ENCODE assay signal across 12 cellular contexts in genomic region chr4:147355849-147356248, GRCh38.
DNase-seq lines count a peak whose midpoint lies in the region; ATAC-seq and TF ChIP-seq lines count a peak whose summit lies in the region.
"Had no signal": no experiment of that assay in that cellular context is flagged by ENCODE, and none has a peak within 500 bp of the region (broad histone marks: within the 10 kb centered on the region; RNA-seq: fewer than 3 reads in every experiment).

No MANE protein-coding gene starts in this region.

- no peaks in the 10 kb centered on the region for H3K27me3 ChIP-seq in AG04450 (ENCODE audit: control insufficient read depth, insufficient read depth, low read length)
- H3K27me3 ChIP-seq in MG63, result no peaks in the 10 kb centered on the region
- H3K27me3 ChIP-seq: cardiac muscle cell, ovary had no signal

- no peaks in the 10 kb centered on the region for H3K36me3 ChIP-seq in MG63
- H3K36me3 ChIP-seq: cardiac muscle cell, ovary had no signal

- H3K4me3 ChIP-seq in AG04450 (ENCODE audit: low read depth, low read length) (no peak overlapping the region), MG63 (no peak overlapping the region), cardiac fibroblast (replicated peaks in 1 of 2; ENCODE audit: low read depth in 2 of 2, low read length in 2 of 2) (no peak overlapping the region)
- H3K4me3 ChIP-seq: cardiac muscle cell, ovary had no signal

- peak overlapping the region; percentile 48 for H3K27ac ChIP-seq in AG04450 (ENCODE audit: low read depth, low read length)
- H3K27ac ChIP-seq: cardiac muscle cell, ovary had no signal

- TF ChIP-seq CTCF in AG04450 (IDR thresholded peaks at IDR 0.05; ENCODE audit: low read depth, low read length), result no peak
- no peak for TF ChIP-seq CTCF in cardiac fibroblast (IDR thresholded peaks at IDR 0.05; ENCODE audit: low read depth, low read length)

- H3K9me3 ChIP-seq in AG04450 (ENCODE audit: control insufficient read depth, insufficient read depth, low read length) (peaks cover 3% of the 10 kb centered on the region; the same call in 1 of the 2 replicates), MG63 (0 out of 2 replicates have a peak, but pooled peaks cover 2% of the 10 kb centered on the region)
- H3K9me3 ChIP-seq: ovary had no signal

- POLR2A ChIA-PET in AG04450 (lab: Yijun Ruan, JAX), result interaction anchor here (0.7 to 0.9 kb wide), 2 partner anchors 125 to 198 kb away, joined by 3 to 4 read pairs; partner anchors contain the start of gene EDNRA

- CTCF ChIA-PET in AG04450 (lab: Charles Lee), result interaction anchor here (0.8 kb wide), 1 partner anchor 195 kb away, joined by 5 read pairs; no protein-coding TSS in a partner anchor

- ATAC-seq in HG02938 (IDR thresholded peaks at IDR 0.05; ENCODE audit: unreplicated experiment), result no peak
- ATAC-seq: activated CD8-positive, alpha-beta T cell treated with anti-CD3 and anti-CD28 coated beads, Interleukin-2, amount 10 ng/mL, durations not matched to agents 7 days and 5 days had no signal

- peak; percentile 69 for DNase-seq in AG04450 (ENCODE audit: low read depth, low spot score)
- peak; percentile 6 for DNase-seq in MG63
- DNase-seq in cardiac fibroblast (ENCODE audit: low read depth in 2 of 2), result peak; percentile 54 to 97
- peak; percentile 53 for DNase-seq in kidney glomerular epithelial cell (lab: John Stamatoyannopoulos, UW)
- DNase-seq in NCI-H1105 (lab: John Stamatoyannopoulos, UW), result no peak
- no peak for DNase-seq in cerebellar cortex (ENCODE audit: low spot score)
- no peak for DNase-seq in effector CD4-positive, alpha-beta T cell
- DNase-seq: activated CD8-positive, alpha-beta T cell treated with anti-CD3 and anti-CD28 coated beads, Interleukin-2, amount 10 ng/mL, durations not matched to agents 7 days and 5 days; activated effector memory CD4-positive, alpha-beta T cell treated with anti-CD3 and anti-CD28 coated beads, Interleukin-2, amount 50 U/mL, for 16 hours; ovary had no signal

Comparison
In these comparisons a context has a peak if more than half of its experiments do, and no peak if none do; other contexts are left out.
1. DNase-seq: peak in AG04450 (single experiment), MG63 (single experiment), cardiac fibroblast (2 of 2) and kidney glomerular epithelial cell (single experiment); none in NCI-H1105 (single experiment), cerebellar cortex (single experiment) and effector CD4-positive, alpha-beta T cell (single experiment).